Comparison of ENCODE assay signal across 1 cellular context in genomic region chr7:104883718-104884452, GRCh38.
A peak's percentile ranks its signal among the peaks of the same experiment; 100 is the strongest.
TF ChIP-seq lines count a peak whose summit lies in the region.

No MANE protein-coding gene starts in this region.

TF ChIP-seq in HepG2, 621 proteins besides CTCF, POLR2A, EP300 and RAD21 (continued from another document and continues in another):
- no peak for TF ChIP-seq E2F2 (CRISPR knock-in tag; IDR thresholded peaks at IDR 0.05; ENCODE audit: borderline replicate concordance)
- TF ChIP-seq KDM5A (IDR thresholded peaks at IDR 0.05; ENCODE audit: borderline replicate concordance, low read length): no peak
- TF ChIP-seq ZBTB46 (CRISPR knock-in tag; IDR thresholded peaks at IDR 0.05; ENCODE audit: borderline replicate concordance): no peak
- no peak for TF ChIP-seq SAFB2 (CRISPR knock-in tag; IDR thresholded peaks at IDR 0.05; ENCODE audit: borderline replicate concordance, low read depth)
- TF ChIP-seq GLMP (CRISPR knock-in tag; IDR thresholded peaks at IDR 0.05; ENCODE audit: borderline replicate concordance): no peak
- TF ChIP-seq HOMEZ (CRISPR knock-in tag; IDR thresholded peaks at IDR 0.05; ENCODE audit: low read depth): no peak
- TF ChIP-seq ZNF367 (CRISPR knock-in tag; IDR thresholded peaks at IDR 0.05; ENCODE audit: borderline replicate concordance): no peak
- no peak for TF ChIP-seq ZNF292 (CRISPR knock-in tag; IDR thresholded peaks at IDR 0.05; ENCODE audit: borderline replicate concordance, low read depth)
- 0 out of 2 replicates have a peak, but pooled peaks have one; percentile 29 for TF ChIP-seq DMAP1 (CRISPR knock-in tag; IDR thresholded peaks at IDR 0.05)
- no peak for TF ChIP-seq ZNF883 (CRISPR knock-in tag; IDR thresholded peaks at IDR 0.05; ENCODE audit: not compliant biosample characterization)
- TF ChIP-seq SRY (CRISPR knock-in tag; IDR thresholded peaks at IDR 0.05): no peak
- TF ChIP-seq ZNF713 (CRISPR knock-in tag; IDR thresholded peaks at IDR 0.05): no peak
- TF ChIP-seq NFE2 (CRISPR knock-in tag; IDR thresholded peaks at IDR 0.05): 0 out of 2 replicates have a peak, but pooled peaks have one; percentile 8
- no peak for TF ChIP-seq SNAI1 (CRISPR knock-in tag; IDR thresholded peaks at IDR 0.05; ENCODE audit: borderline replicate concordance)
- no peak for TF ChIP-seq POGZ (CRISPR knock-in tag; IDR thresholded peaks at IDR 0.05)
- TF ChIP-seq ZNF451 (CRISPR knock-in tag; IDR thresholded peaks at IDR 0.05): no peak
- 0 out of 2 replicates have a peak, but pooled peaks have one; percentile 39 for TF ChIP-seq SIX1 (CRISPR knock-in tag; IDR thresholded peaks at IDR 0.05; ENCODE audit: borderline replicate concordance)
- 0 out of 2 replicates have a peak, but pooled peaks have one; percentile 34 for TF ChIP-seq NCOA2 (CRISPR knock-in tag; IDR thresholded peaks at IDR 0.05)
- no peak for TF ChIP-seq IRF1 (CRISPR knock-in tag; IDR thresholded peaks at IDR 0.05; ENCODE audit: low read depth)
- no peak for TF ChIP-seq ZNF446 (CRISPR knock-in tag; IDR thresholded peaks at IDR 0.05)
- peak; percentile 51; the same call in 1 of the 2 replicates for TF ChIP-seq GABPB1 (CRISPR knock-in tag; IDR thresholded peaks at IDR 0.05)
- TF ChIP-seq MXD4 (CRISPR knock-in tag; IDR thresholded peaks at IDR 0.05): peak; percentile 68; the same call in 1 of the 2 replicates
- no peak for TF ChIP-seq ZNF737 (CRISPR knock-in tag; IDR thresholded peaks at IDR 0.05; ENCODE audit: borderline replicate concordance)
- 0 out of 2 replicates have a peak, but pooled peaks have one; percentile 30 for TF ChIP-seq ZFP91 (CRISPR knock-in tag; IDR thresholded peaks at IDR 0.05; ENCODE audit: borderline replicate concordance)
- TF ChIP-seq ZNF101 (CRISPR knock-in tag; IDR thresholded peaks at IDR 0.05; ENCODE audit: borderline replicate concordance, low read depth): no peak
- TF ChIP-seq SALL1 (CRISPR knock-in tag; IDR thresholded peaks at IDR 0.05): peak; percentile 65
- TF ChIP-seq MLLT10 (CRISPR knock-in tag; IDR thresholded peaks at IDR 0.05): no peak
- peak; percentile 62; the same call in 1 of the 2 replicates for TF ChIP-seq ZBED4 (CRISPR knock-in tag; IDR thresholded peaks at IDR 0.05; ENCODE audit: borderline replicate concordance)
- TF ChIP-seq ZBTB26 (CRISPR knock-in tag; IDR thresholded peaks at IDR 0.05; ENCODE audit: borderline replicate concordance): peak; percentile 50; the same call in 1 of the 2 replicates
- TF ChIP-seq KDM4B (CRISPR knock-in tag; IDR thresholded peaks at IDR 0.05): peak; percentile 48; the same call in 1 of the 2 replicates
- no peak for TF ChIP-seq ZBTB37 (CRISPR knock-in tag; IDR thresholded peaks at IDR 0.05)
- TF ChIP-seq CEBPB (IDR thresholded peaks at IDR 0.05; ENCODE audit: borderline replicate concordance, low read depth, low read length): no peak
- no peak for TF ChIP-seq GTF3A (CRISPR knock-in tag; conservative IDR thresholded peaks at IDR 0.05)
- peak; percentile 85; the same call in 1 of the 2 replicates for TF ChIP-seq ZNF329 (CRISPR knock-in tag; IDR thresholded peaks at IDR 0.05; ENCODE audit: low read depth)
- TF ChIP-seq RXRB (CRISPR knock-in tag; IDR thresholded peaks at IDR 0.05; ENCODE audit: borderline replicate concordance): no peak
- no peak for TF ChIP-seq CSRNP1 (CRISPR knock-in tag; IDR thresholded peaks at IDR 0.05)
- no peak for TF ChIP-seq NFE2L1 (CRISPR knock-in tag; IDR thresholded peaks at IDR 0.05; ENCODE audit: borderline replicate concordance)
- TF ChIP-seq TFDP1 (CRISPR knock-in tag; IDR thresholded peaks at IDR 0.05; ENCODE audit: borderline replicate concordance): peak; percentile 40; the same call in 1 of the 2 replicates
- no peak for TF ChIP-seq ZBTB2 (CRISPR knock-in tag; IDR thresholded peaks at IDR 0.05; ENCODE audit: low read depth)
- no peak for TF ChIP-seq JUND (CRISPR knock-in tag; IDR thresholded peaks at IDR 0.05)
